8 cellular contexts compared by ENCODE assay signal in the genomic region with DNA sequence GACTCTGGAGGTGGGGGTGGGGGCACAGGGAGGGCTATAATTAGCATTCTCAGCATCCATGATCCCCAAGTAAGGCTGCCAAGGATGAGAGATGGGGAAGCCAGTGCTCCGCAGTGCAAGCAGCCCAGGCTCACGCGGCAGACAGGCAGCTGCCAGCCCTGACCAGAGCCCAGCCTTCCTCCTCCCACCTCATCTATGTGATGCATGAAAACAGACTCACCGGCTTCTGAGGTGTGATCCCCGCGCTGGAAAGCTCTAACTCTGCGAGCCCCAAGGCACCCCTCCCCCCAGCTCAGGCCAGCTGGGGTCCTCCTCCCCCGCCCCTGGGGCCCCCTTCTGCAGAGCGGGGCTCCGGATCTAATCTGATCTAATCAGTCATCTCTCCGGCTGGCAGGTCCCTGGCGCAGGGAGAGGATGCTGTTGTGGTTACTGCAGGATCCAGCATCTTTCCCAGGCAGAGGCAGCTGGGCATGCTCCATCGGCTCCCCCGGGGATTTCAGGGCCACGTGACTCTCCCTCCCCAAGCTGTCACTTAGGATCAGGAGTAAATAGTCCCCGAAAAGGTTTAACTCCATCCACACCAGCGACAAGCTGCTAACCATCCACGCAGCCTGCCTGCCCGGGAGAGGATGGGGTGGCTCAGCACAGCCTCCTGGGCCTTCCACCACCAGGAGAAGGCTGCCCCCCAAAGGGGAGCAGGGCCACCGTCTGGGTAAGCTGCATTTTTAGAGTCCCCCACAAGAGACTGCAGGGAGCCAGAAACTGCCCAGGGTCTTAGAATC. TPM values are rescaled to one million over a fixed set of nuclear protein-coding genes. Genes with fewer than 3 reads are reported as not detected.
DNase-seq lines count a peak whose midpoint lies in the region; ATAC-seq and TF ChIP-seq lines count a peak whose summit lies in the region.

TSS of gene PLEKHA6 (minus strand) at position 456 of the 782 bp plus-strand sequence. CDS start 86,202 bp downstream, outside the sequence.

- H3K36me3 Mint-ChIP-seq in activated CD8-positive, alpha-beta memory T cell treated with anti-CD3 and anti-CD28 coated beads, Interleukin-2, amount 10 ng/mL, durations not matched to agents 7 days and 5 days, result no peaks in the 10 kb centered on the region

- H3K27ac Mint-ChIP-seq in activated CD8-positive, alpha-beta memory T cell treated with anti-CD3 and anti-CD28 coated beads, Interleukin-2, amount 10 ng/mL, durations not matched to agents 7 days and 5 days, result no peak within 1 kb of the TSS

- peaks cover 16% of the 10 kb centered on the region for H3K27me3 Mint-ChIP-seq in activated CD8-positive, alpha-beta memory T cell treated with anti-CD3 and anti-CD28 coated beads, Interleukin-2, amount 10 ng/mL, durations not matched to agents 7 days and 5 days

- TF ChIP-seq CTCF in fibroblast of pulmonary artery (IDR thresholded peaks at IDR 0.05; ENCODE audit: low read length, missing control alignments), result peak; percentile 35

- no peak within 1 kb of the TSS for H3K4me3 Mint-ChIP-seq in activated CD8-positive, alpha-beta memory T cell treated with anti-CD3 and anti-CD28 coated beads, Interleukin-2, amount 10 ng/mL, durations not matched to agents 7 days and 5 days

- ATAC-seq in activated CD8-positive, alpha-beta memory T cell treated with anti-CD3 and anti-CD28 coated beads, Interleukin-2, amount 10 ng/mL, durations not matched to agents 7 days and 5 days, result no peak
- no peak for ATAC-seq in GM18870 (IDR thresholded peaks at IDR 0.05; ENCODE audit: unreplicated experiment)
- no peak for ATAC-seq in GM19452 (IDR thresholded peaks at IDR 0.05; ENCODE audit: unreplicated experiment)

- H3K4me3 ChIP-seq in fibroblast of pulmonary artery (replicated peaks; ENCODE audit: low read depth, low read length), result no peak within 1 kb of the TSS

- H3K9me3 Mint-ChIP-seq in activated CD8-positive, alpha-beta memory T cell treated with anti-CD3 and anti-CD28 coated beads, Interleukin-2, amount 10 ng/mL, durations not matched to agents 7 days and 5 days (ENCODE audit: low read depth), result no peaks in the 10 kb centered on the region

- CTCF ChIA-PET in activated CD8-positive, alpha-beta memory T cell treated with anti-CD3 and anti-CD28 coated beads, Interleukin-2, amount 10 ng/mL, durations not matched to agents 7 days and 5 days (lab: Charles Lee), result interaction anchor here (1.2 to 2.2 kb wide), 4 partner anchors 15 to 197 kb away, joined by 3 to 12 read pairs (median 6); no protein-coding TSS in a partner anchor

- peaks cover 12% of the 10 kb centered on the region for H3K4me1 Mint-ChIP-seq in activated CD8-positive, alpha-beta memory T cell treated with anti-CD3 and anti-CD28 coated beads, Interleukin-2, amount 10 ng/mL, durations not matched to agents 7 days and 5 days

- peak; percentile 26 for DNase-seq in NCI-H510A treated with DMSO at 0.1 percent for 48 hours (lab: John Stamatoyannopoulos, UW)
- no peak for DNase-seq in NCI-H510A (lab: John Stamatoyannopoulos, UW)
- DNase-seq in RPMI7951 (ENCODE audit: low read depth), result peak; percentile 82
- peak; percentile 48 for DNase-seq in fibroblast of pulmonary artery (ENCODE audit: low read depth)
- DNase-seq in nucleus accumbens (lab: John Stamatoyannopoulos, UW), result peak in 51 of 56 donors; percentile 28 to 89 (median 69)
- no peak for DNase-seq in activated CD8-positive, alpha-beta memory T cell treated with anti-CD3 and anti-CD28 coated beads, Interleukin-2, amount 10 ng/mL, durations not matched to agents 7 days and 5 days

RNA-seq across cellular contexts. Expression of gene PLEKHA6, which starts in this region (rescaled TPM):
- 0.68 and 0.72 TPM in 2 replicates for total RNA-seq in RPMI7951 (2014; rRNA removed; shearing (Covaris generic))
- total RNA-seq in activated CD8-positive, alpha-beta memory T cell treated with anti-CD3 and anti-CD28 coated beads, Interleukin-2, amount 10 ng/mL, durations not matched to agents 7 days and 5 days, result under 1 TPM; 0.02 to 0.29 TPM

Comparison
In these comparisons a context has a peak if more than half of its experiments do, and no peak if none do; other contexts are left out.
1. DNase-seq: peak in NCI-H510A treated with DMSO at 0.1 percent for 48 hours (single experiment), fibroblast of pulmonary artery (single experiment) and nucleus accumbens (51 of 56); none in NCI-H510A (single experiment) and activated CD8-positive, alpha-beta memory T cell treated with anti-CD3 and anti-CD28 coated beads, Interleukin-2, amount 10 ng/mL, durations not matched to agents 7 days and 5 days (single experiment).
2. Peak in DNase-seq in RPMI7951; RNA of the gene not detected or under 1 TPM.